1 cellular context compared by ENCODE assay signal in genomic region chr19:10543420-10544241, GRCh38.
TF ChIP-seq lines count a peak whose summit lies in the region.

Gene ATG4D, plus strand, starts transcription at chr19:10543904. Its CDS starts 187 bp downstream, at chr19:10544091.

TF ChIP-seq in GM12878, 131 proteins besides CTCF, POLR2A, EP300 and RAD21 (continued from another document):
- TF ChIP-seq E2F4 (IDR thresholded peaks at IDR 0.05; ENCODE audit: low read depth, low read length) (no peak), EED (IDR thresholded peaks at IDR 0.05; ENCODE audit: low read depth) (no peak)
